ENCODE assay signal across 11 cellular contexts in genomic region chr17:41391535-41391934, GRCh38. TPM values are rescaled to one million over a fixed set of nuclear protein-coding genes. Genes with fewer than 3 reads are reported as not detected.
"Had no signal": no experiment of that assay in that cellular context is flagged by ENCODE, and none has a peak within 500 bp of the region (broad histone marks: within the 10 kb centered on the region; RNA-seq: fewer than 3 reads in every experiment).

No MANE protein-coding gene starts in this region.

- DNase-seq: GOT3, H7, KG1 had no signal

- H2AFZ ChIP-seq: GM23248 had no signal

- H3K4me1 ChIP-seq: HAP-1 had no signal

- H3K36me3 ChIP-seq: HAP-1 had no signal

- H3K27ac ChIP-seq: GM23248, HL-60 had no signal

- H3K9ac ChIP-seq: GM23248 had no signal

- FAIRE-seq: K562 had no signal

- H3K4me3 ChIP-seq: GM23248, HAP-1, K562 had no signal

- ATAC-seq: HCT116, K562 had no signal

- H3K9me3 ChIP-seq: HAP-1 had no signal

RNA-seq across cellular contexts. Expression of gene KRT31, which starts 5.9 kb away (rescaled TPM):
- total RNA-seq: GM23248, H4, H7, HT1080, K562 had no signal
- polyA plus RNA-seq: GM23248, K562 had no signal

RNA-seq across cellular contexts. Expression of gene KRT34, which starts 9.4 kb away (rescaled TPM):
- total RNA-seq: H7, K562 had no signal
- polyA plus RNA-seq: K562 had no signal

RNA-seq across cellular contexts. Expression of gene KRT33B, which starts 21.9 kb away (rescaled TPM):
- total RNA-seq: H4, H7, HT1080, K562 had no signal
- polyA plus RNA-seq: K562 had no signal

RNA-seq across cellular contexts. Expression of gene KRT37, which starts 32.9 kb away (rescaled TPM):
- total RNA-seq: GM23248, H4, H7, HFFc6, HT1080, K562 had no signal
- polyA plus RNA-seq: GM23248, K562 had no signal

RNA-seq across cellular contexts. Expression of gene KRT33A, which starts 40.9 kb away (rescaled TPM):
- total RNA-seq: GM23248, H4, H7, HFFc6, HT1080, K562 had no signal
- polyA plus RNA-seq: GM23248, K562 had no signal
